ENCODE assay signal across 9 cellular contexts in the genomic region with DNA sequence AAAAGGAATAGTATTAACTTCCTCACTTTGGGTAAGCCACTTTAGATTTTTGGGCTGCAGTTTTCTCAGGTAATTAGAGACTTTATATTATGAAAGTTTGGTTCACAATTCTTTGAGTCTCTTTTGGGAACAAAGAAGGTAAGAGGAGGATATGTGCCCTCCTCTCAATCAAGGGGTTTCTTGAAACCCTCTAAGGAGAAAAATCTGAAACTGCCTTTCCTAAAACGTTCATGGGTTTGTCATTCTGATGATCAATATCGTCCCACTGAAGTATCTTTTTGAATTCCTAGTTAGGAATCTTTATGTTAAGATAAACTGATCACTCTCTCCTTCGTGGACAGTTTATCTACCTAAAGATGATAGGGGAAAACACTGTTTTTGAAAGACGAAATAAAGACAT. TPM values are rescaled to one million over a fixed set of nuclear protein-coding genes. Genes with fewer than 3 reads are reported as not detected.
DNase-seq lines count a peak whose midpoint lies in the region; ATAC-seq and TF ChIP-seq lines count a peak whose summit lies in the region.
"Had no signal": no experiment of that assay in that cellular context is flagged by ENCODE, and none has a peak within 500 bp of the region (broad histone marks: within the 10 kb centered on the region; RNA-seq: fewer than 3 reads in every experiment).

No MANE protein-coding gene starts in this region.

- no peak overlapping the region for H2AK5ac ChIP-seq in mesenchymal stem cell (ENCODE audit: low read length, severe bottlenecking)

- H3K4me1 ChIP-seq in heart right ventricle, result peaks cover 0 to 42% (median 32%) of the 10 kb centered on the region in 9 donors
- peaks cover 5 to 15% of the 10 kb centered on the region in 2 donors for H3K4me1 ChIP-seq in ascending aorta
- peaks cover 6% of the 10 kb centered on the region for H3K4me1 ChIP-seq in mesenchymal stem cell (ENCODE audit: control insufficient read depth, insufficient read depth, low read depth, low read length)
- H3K4me1 ChIP-seq in upper lobe of left lung, result peaks cover 20 to 35% (median 24%) of the 10 kb centered on the region in 4 donors
- H3K4me1 ChIP-seq in testis, result peaks cover 10% of the 10 kb centered on the region

- H3K14ac ChIP-seq in mesenchymal stem cell (ENCODE audit: low read length in 2 of 2), result no peak overlapping the region

- H4K8ac ChIP-seq in mesenchymal stem cell (ENCODE audit: low read length), result no peak overlapping the region

- H3K23ac ChIP-seq in mesenchymal stem cell (ENCODE audit: low read length in 2 of 2), result no peak overlapping the region

- DNase-seq in heart right ventricle (no peak), cardiac septum (ENCODE audit: low spot score) (no peak), ascending aorta (ENCODE audit: low spot score in 2 of 2) (no peak), mesenchymal stem cell (no peak), upper lobe of left lung (no peak), testis (no peak), GOT3 (lab: John Stamatoyannopoulos, UW) (no peak)

- H2BK12ac ChIP-seq in mesenchymal stem cell (ENCODE audit: low read length in 2 of 2), result no peak overlapping the region

- no peak overlapping the region for H2BK5ac ChIP-seq in mesenchymal stem cell (ENCODE audit: low read depth, low read length, poor library complexity, severe bottlenecking)

- H3K9me3 ChIP-seq in heart right ventricle (no peaks in the 10 kb centered on the region), ascending aorta (no peaks in the 10 kb centered on the region), mesenchymal stem cell (ENCODE audit: control insufficient read depth, low read length) (no peaks in the 10 kb centered on the region), upper lobe of left lung (no peaks in the 10 kb centered on the region), testis (no peaks in the 10 kb centered on the region)

- intact Hi-C loops in heart right ventricle (cut with DNase I), result loop anchor here in 6 of 10 donors (2.0 to 5.0 kb wide), 4 partner anchors 53 to 58 kb away; partner anchors contain the start of gene ZBTB14 (in 4 of the 6)
- intact Hi-C loops in cardiac septum (cut with DNase I), result no loop called here
- intact Hi-C loops in ascending aorta (cut with DNase I), result no loop called here
- intact Hi-C loops in testis (cut with DNase I; ENCODE audit: low total_unique reads), result no loop called here

- TF ChIP-seq EP300 in upper lobe of left lung (IDR thresholded peaks at IDR 0.05), result no peak

- no peak for TF ChIP-seq CTCF in heart right ventricle (IDR thresholded peaks at IDR 0.05)
- TF ChIP-seq CTCF in ascending aorta (IDR thresholded peaks at IDR 0.05), result no peak
- TF ChIP-seq CTCF in upper lobe of left lung (IDR thresholded peaks at IDR 0.05), result no peak
- no peak for TF ChIP-seq CTCF in testis (IDR thresholded peaks at IDR 0.05)

- 52 to 61% methylated on average over 4 of the region's 4 CpGs for WGBS in heart right ventricle, 2 donors
- WGBS in mesenchymal stem cell, result 67% methylated on average over 2 of the region's 4 CpGs
- WGBS in upper lobe of left lung, 2 donors, result 78 to 80% methylated on average over 4 of the region's 4 CpGs
- 38 to 53% methylated on average over 4 of the region's 4 CpGs for WGBS in testis, 2 donors

- H3K18ac ChIP-seq in mesenchymal stem cell (ENCODE audit: low read depth in 1 of 2, low read length in 2 of 2), result no peak overlapping the region

- H4K91ac ChIP-seq in mesenchymal stem cell (ENCODE audit: low read length), result no peak overlapping the region

- no peak for TF ChIP-seq POLR2A in upper lobe of left lung (IDR thresholded peaks at IDR 0.05)
- TF ChIP-seq POLR2A in testis (IDR thresholded peaks at IDR 0.05), result no peak

- H3K9ac ChIP-seq in mesenchymal stem cell (ENCODE audit: low read length), result peak overlapping the region; percentile 97

- H3K27me3 ChIP-seq in heart right ventricle, result peaks cover 0 to 2% (median 0%) of the 10 kb centered on the region in 7 donors
- no peaks in the 10 kb centered on the region for H3K27me3 ChIP-seq in ascending aorta
- no peaks in the 10 kb centered on the region for H3K27me3 ChIP-seq in mesenchymal stem cell (ENCODE audit: control insufficient read depth in 1 of 2, insufficient read depth in 1 of 2, low read length in 2 of 2)
- H3K27me3 ChIP-seq in upper lobe of left lung, result no peaks in the 10 kb centered on the region
- H3K27me3 ChIP-seq in testis, result no peaks in the 10 kb centered on the region

- H3K4me2 ChIP-seq in mesenchymal stem cell (ENCODE audit: low read length, poor library complexity, severe bottlenecking), result no peak overlapping the region

- peaks cover 10% of the 10 kb centered on the region for H3K79me1 ChIP-seq in mesenchymal stem cell (replicated peaks; ENCODE audit: low read length, poor library complexity, severe bottlenecking)

- H2AFZ ChIP-seq in mesenchymal stem cell (ENCODE audit: low read depth, low read length), result no peak overlapping the region

- H2BK15ac ChIP-seq in mesenchymal stem cell (ENCODE audit: low read depth, poor library complexity, severe bottlenecking), result no peak overlapping the region

- H3K36me3 ChIP-seq in heart right ventricle (peaks cover 0 to 49% (median 8%) of the 10 kb centered on the region in 9 donors), ascending aorta (peaks cover 7 to 41% of the 10 kb centered on the region in 2 donors), mesenchymal stem cell (ENCODE audit: control insufficient read depth in 1 of 2, insufficient read depth in 2 of 2, low read depth in 1 of 2, low read length in 2 of 2) (peaks cover 0 to 46% of the 10 kb centered on the region in 2 experiments), upper lobe of left lung (peaks cover 0 to 28% (median 8%) of the 10 kb centered on the region in 4 donors), testis (ENCODE audit: low read depth, missing control alignments) (no peaks in the 10 kb centered on the region)

- no peak for ATAC-seq in heart right ventricle
- ATAC-seq in upper lobe of left lung (ENCODE audit: low FRiP score in 2 of 2), result no peak
- no peak for ATAC-seq in GM19455 (IDR thresholded peaks at IDR 0.05; ENCODE audit: unreplicated experiment)

- H2BK120ac ChIP-seq in mesenchymal stem cell (ENCODE audit: low read depth, low read length), result no peak overlapping the region

- H3K27ac ChIP-seq in heart right ventricle (no peak overlapping the region), ascending aorta (no peak overlapping the region), mesenchymal stem cell (ENCODE audit: low read length, poor library complexity, severe bottlenecking) (no peak overlapping the region), upper lobe of left lung (no peak overlapping the region), testis (no peak overlapping the region)

- H3K4ac ChIP-seq in mesenchymal stem cell (ENCODE audit: low read depth in 1 of 2, low read length in 2 of 2), result no peak overlapping the region

- H3K4me3 ChIP-seq in heart right ventricle, result peak overlapping the region in 8 of 10 donors; percentile 74 to 91 (median 86)
- H3K4me3 ChIP-seq in ascending aorta, result peak overlapping the region; percentile 82 to 86
- peak overlapping the region in 1 of 2 experiments; percentile 86 for H3K4me3 ChIP-seq in mesenchymal stem cell (ENCODE audit: insufficient read depth in 1 of 2, low read depth in 1 of 2, low read length in 2 of 2)
- peak overlapping the region in 3 of 4 donors; percentile 66 to 82 (median 74) for H3K4me3 ChIP-seq in upper lobe of left lung
- H3K4me3 ChIP-seq in testis, result no peak overlapping the region

RNA-seq across cellular contexts. Expression of gene AKAIN1, which starts 42.4 kb away (rescaled TPM):
- total RNA-seq in heart right ventricle, result not detected
- polyA plus RNA-seq in heart right ventricle, result not detected
- not detected for total RNA-seq in cardiac septum
- not detected for total RNA-seq in ascending aorta
- not detected for polyA plus RNA-seq in mesenchymal stem cell (2013, experiment 1 of 2)
- not detected for polyA plus RNA-seq in mesenchymal stem cell (2013, experiment 2 of 2)
- not detected for total RNA-seq in upper lobe of left lung
- total RNA-seq in testis, result not detected
- polyA plus RNA-seq in testis (ENCODE audit: insufficient read depth, low read depth, low replicate concordance), result not detected
- total RNA-seq: HT-29 had no signal

RNA-seq across cellular contexts. Expression of gene ZBTB14, which starts 56.1 kb away (rescaled TPM):
- 1 to 10 TPM; 5.3 to 8.6 (median 7.1) TPM for total RNA-seq in heart right ventricle
- polyA plus RNA-seq in heart right ventricle, result 1 to 10 TPM; 3.7 to 4.0 TPM
- total RNA-seq in cardiac septum, result 8.1 TPM
- 13.3 TPM for total RNA-seq in ascending aorta
- polyA plus RNA-seq in mesenchymal stem cell (2013, experiment 1 of 2), result 5.3 TPM
- polyA plus RNA-seq in mesenchymal stem cell (2013, experiment 2 of 2), result 6.4 TPM
- 10 to 100 TPM in 3 of 6 donors, 1 to 10 TPM in 3; 6.3 to 16.5 (median 10.5) TPM for total RNA-seq in upper lobe of left lung
- total RNA-seq in testis, result 10 to 100 TPM; 17.3 to 17.7 TPM
- 10.7 TPM for polyA plus RNA-seq in testis (ENCODE audit: insufficient read depth, low read depth, low replicate concordance)

Comparison
In these comparisons a context has a peak if more than half of its experiments do, and no peak if none do; other contexts are left out.
1. intact Hi-C loops: an anchor here in heart right ventricle (2.0 to 5.0 kb wide); none called in cardiac septum, ascending aorta and testis.
2. H3K4me3 ChIP-seq: peak in heart right ventricle (8 of 10), ascending aorta (2 of 2) and upper lobe of left lung (3 of 4); none in testis (0 of 2).